Comparison of ENCODE assay signal across 28 cellular contexts in genomic region chr19:7975037-7975436, GRCh38. TPM values are rescaled to one million over a fixed set of nuclear protein-coding genes. Genes with fewer than 3 reads are reported as not detected.
DNase-seq lines count a peak whose midpoint lies in the region; ATAC-seq, FAIRE-seq and TF ChIP-seq lines count a peak whose summit lies in the region.
"Had no signal": no experiment of that assay in that cellular context is flagged by ENCODE, and none has a peak within 500 bp of the region (broad histone marks: within the 10 kb centered on the region; RNA-seq: fewer than 3 reads in every experiment).

No MANE protein-coding gene starts in this region.

- no peak overlapping the region for H3K4me3 Mint-ChIP-seq in CD8-positive, alpha-beta memory T cell
- H3K4me3 Mint-ChIP-seq: activated naive CD4-positive, alpha-beta T cell treated with anti-CD3 and anti-CD28 coated beads, Interleukin-2, amount 10 ng/mL, durations not matched to agents 7 days and 5 days; activated T-cell treated with anti-CD3 and anti-CD28 coated beads, Interleukin-2, amount 50 U/mL, for 4 hours; CD4-positive, CD25-positive, alpha-beta regulatory T cell; nephron; stimulated activated naive B cell treated with anti-CD40 and anti-IgM and Interleukin-4, amounts not matched to agents 10 μg/mL and 1 μg/mL and 100 μg/mL, for 72 hours had no signal

- POLR2A ChIA-PET in CD8-positive, alpha-beta memory T cell (lab: Charles Lee) = no interaction called here

- H3K4me1 ChIP-seq in CD8-positive, alpha-beta memory T cell (ENCODE audit: insufficient read depth, low read length) = no peaks in the 10 kb centered on the region

- no peaks in the 10 kb centered on the region for H3K27me3 Mint-ChIP-seq in CD8-positive, alpha-beta memory T cell
- H3K27me3 Mint-ChIP-seq: activated naive CD4-positive, alpha-beta T cell treated with anti-CD3 and anti-CD28 coated beads, Interleukin-2, amount 10 ng/mL, durations not matched to agents 7 days and 5 days; CD4-positive, CD25-positive, alpha-beta regulatory T cell; stimulated activated naive B cell treated with anti-CD40 and anti-IgM and Interleukin-4, amounts not matched to agents 10 μg/mL and 1 μg/mL and 100 μg/mL, for 72 hours had no signal

- intact Hi-C loops in dorsolateral prefrontal cortex (cut with DNase I) = loop anchor here in 1 of 2 donors (10.0 kb wide), 2 partner anchors 180 to 280 kb away; no protein-coding TSS in a partner anchor

- no peak overlapping the region for H3K4me3 ChIP-seq in dorsolateral prefrontal cortex
- H3K4me3 ChIP-seq in CD8-positive, alpha-beta memory T cell (ENCODE audit: low read length) = no peak overlapping the region
- H3K4me3 ChIP-seq: ascending aorta, tibial artery had no signal

- H3K36me3 ChIP-seq in CD8-positive, alpha-beta memory T cell (ENCODE audit: insufficient read depth, low read length) = peaks cover 14% of the 10 kb centered on the region

- DNase-seq in NCI-H2196 treated with DMSO at 0.1 percent for 48 hours (lab: John Stamatoyannopoulos, UW; ENCODE audit: unreplicated experiment) = peak; percentile 31
- DNase-seq in dorsolateral prefrontal cortex = peak in 8 of 10 donors; percentile 49 to 90 (median 70)
- peak in 46 of 51 donors; percentile 9 to 79 (median 45) for DNase-seq in hypothalamus (lab: John Stamatoyannopoulos, UW)
- peak; percentile 37 for DNase-seq in putamen (ENCODE audit: low spot score)
- DNase-seq in CD8-positive, alpha-beta memory T cell = no peak
- DNase-seq in NCI-H510A treated with DMSO at 0.1 percent for 48 hours (lab: John Stamatoyannopoulos, UW) = no peak
- no peak for DNase-seq in D721Med (ENCODE audit: insufficient read length, low spot score)
- DNase-seq: activated CD4-positive, alpha-beta T cell treated with anti-CD3 and anti-CD28 coated beads for 1 hour; activated CD8-positive, alpha-beta memory T cell treated with anti-CD3 and anti-CD28 coated beads for 24 hours; activated naive CD4-positive, alpha-beta T cell treated with anti-CD3 and anti-CD28 coated beads, Interleukin-2, amount 10 ng/mL, durations not matched to agents 7 days and 5 days; activated T-cell treated with anti-CD3 and anti-CD28 coated beads, Interleukin-2, amount 50 U/mL, for 4 hours; CD4-positive, CD25-positive, alpha-beta regulatory T cell; effector CD8-positive, alpha-beta T cell; foreskin melanocyte; GF-D8; H7; NCI-H1436; NCI-H2171 treated with DMSO at 0.1 percent for 48 hours; NCI-H748 treated with DMSO at 0.1 percent for 48 hours; PC-3; small intestine; stimulated activated CD4-positive, alpha-beta T cell treated with anti-CD3 and anti-CD28 coated beads, Interleukin-2, amount 100 ng/mL, for 48 hours; stimulated activated naive B cell treated with anti-CD40 and anti-IgM and Interleukin-4, amounts not matched to agents 10 μg/mL and 1 μg/mL and 100 μg/mL, for 72 hours; tibial artery had no signal

- no peaks in the 10 kb centered on the region for H3K4me1 Mint-ChIP-seq in CD8-positive, alpha-beta memory T cell
- H3K4me1 Mint-ChIP-seq: activated naive CD4-positive, alpha-beta T cell treated with anti-CD3 and anti-CD28 coated beads, Interleukin-2, amount 10 ng/mL, durations not matched to agents 7 days and 5 days; CD4-positive, CD25-positive, alpha-beta regulatory T cell; nephron; stimulated activated naive B cell treated with anti-CD40 and anti-IgM and Interleukin-4, amounts not matched to agents 10 μg/mL and 1 μg/mL and 100 μg/mL, for 72 hours had no signal

- peak overlapping the region in 58 of 59 donors; percentile 11 to 84 (median 71) for H3K27ac ChIP-seq in dorsolateral prefrontal cortex
- H3K27ac ChIP-seq in CD8-positive, alpha-beta memory T cell (ENCODE audit: low read depth, low read length) = no peak overlapping the region
- H3K27ac ChIP-seq: ascending aorta, tibial artery had no signal

- CTCF ChIA-PET in CD8-positive, alpha-beta memory T cell (lab: Charles Lee) = no interaction called here

- no peaks in the 10 kb centered on the region for H3K27me3 ChIP-seq in dorsolateral prefrontal cortex
- no peaks in the 10 kb centered on the region for H3K27me3 ChIP-seq in CD8-positive, alpha-beta memory T cell (ENCODE audit: insufficient read depth, low read length, poor library complexity, severe bottlenecking)
- H3K27me3 ChIP-seq: ascending aorta, tibial artery had no signal

- no peak for ATAC-seq in HG03520 (IDR thresholded peaks at IDR 0.05; ENCODE audit: unreplicated experiment)
- ATAC-seq: activated T-cell treated with anti-CD3 and anti-CD28 coated beads, Interleukin-2, amount 50 U/mL, for 4 hours; esophagus mucosa; PC-3; stimulated activated naive B cell treated with anti-CD40 and anti-IgM and Interleukin-4, amounts not matched to agents 10 μg/mL and 1 μg/mL and 100 μg/mL, for 72 hours had no signal

- FAIRE-seq in D721Med (lab: Jason Lieb, UNC) = no peak
- FAIRE-seq: small intestine had no signal

- no peaks in the 10 kb centered on the region for H3K9me3 Mint-ChIP-seq in CD8-positive, alpha-beta memory T cell
- H3K9me3 Mint-ChIP-seq: activated naive CD4-positive, alpha-beta T cell treated with anti-CD3 and anti-CD28 coated beads, Interleukin-2, amount 10 ng/mL, durations not matched to agents 7 days and 5 days; activated T-cell treated with anti-CD3 and anti-CD28 coated beads, Interleukin-2, amount 50 U/mL, for 4 hours; nephron; stimulated activated naive B cell treated with anti-CD40 and anti-IgM and Interleukin-4, amounts not matched to agents 10 μg/mL and 1 μg/mL and 100 μg/mL, for 72 hours had no signal

- H3K27ac Mint-ChIP-seq in CD8-positive, alpha-beta memory T cell = no peak overlapping the region
- H3K27ac Mint-ChIP-seq: activated naive CD4-positive, alpha-beta T cell treated with anti-CD3 and anti-CD28 coated beads, Interleukin-2, amount 10 ng/mL, durations not matched to agents 7 days and 5 days; CD4-positive, CD25-positive, alpha-beta regulatory T cell; nephron; stimulated activated naive B cell treated with anti-CD40 and anti-IgM and Interleukin-4, amounts not matched to agents 10 μg/mL and 1 μg/mL and 100 μg/mL, for 72 hours had no signal

- TF ChIP-seq CTCF in dorsolateral prefrontal cortex (IDR thresholded peaks at IDR 0.05 in 54 of 56, conservative IDR thresholded peaks at IDR 0.05 in 2 of 56; ENCODE audit: low read depth in 1 of 56, partially characterized antibody in 56 of 56) (no peak), D721Med (IDR thresholded peaks at IDR 0.05; ENCODE audit: insufficient read depth, missing control alignments) (no peak)

- H3K36me3 Mint-ChIP-seq in CD8-positive, alpha-beta memory T cell = peaks cover 0 to 75% (median 3%) of the 10 kb centered on the region in 3 donors

- H3K9me3 ChIP-seq in CD8-positive, alpha-beta memory T cell (ENCODE audit: low read length) = no peaks in the 10 kb centered on the region
- H3K9me3 ChIP-seq: ascending aorta, tibial artery had no signal

RNA-seq across cellular contexts. Expression of gene ELAVL1, which starts 30.4 kb away (rescaled TPM):
- 10 to 100 TPM; 43.9 to 65.7 (median 53.2) TPM for total RNA-seq in dorsolateral prefrontal cortex
- 100 to 1,000 TPM; 156 to 164 TPM for total RNA-seq in CD8-positive, alpha-beta memory T cell
- polyA plus RNA-seq in CD8-positive, alpha-beta memory T cell = 63.3 TPM

RNA-seq across cellular contexts. Expression of gene TIMM44, which starts 31.6 kb away (rescaled TPM):
- total RNA-seq in dorsolateral prefrontal cortex = 100 to 1,000 TPM in 1 of 120 experiments, 10 to 100 TPM in 119; 34.5 to 109 (median 53.7) TPM
- total RNA-seq in CD8-positive, alpha-beta memory T cell = 100 to 1,000 TPM; 105 to 107 TPM
- 16.9 TPM for polyA plus RNA-seq in CD8-positive, alpha-beta memory T cell

RNA-seq across cellular contexts. Expression of gene CTXN1, which starts 49.1 kb away (rescaled TPM):
- 100 to 1,000 TPM in 78 of 120 experiments, 10 to 100 TPM in 42; 38.0 to 212 (median 112) TPM for total RNA-seq in dorsolateral prefrontal cortex
- total RNA-seq in CD8-positive, alpha-beta memory T cell = under 1 TPM; 0.42 to 0.72 TPM
- polyA plus RNA-seq in CD8-positive, alpha-beta memory T cell = not detected
- total RNA-seq: ascending aorta; CD4-positive, CD25-positive, alpha-beta regulatory T cell; esophagus mucosa had no signal
- polyA plus RNA-seq: CD4-positive, CD25-positive, alpha-beta regulatory T cell had no signal

RNA-seq across cellular contexts. Expression of gene SNAPC2, which starts 54.9 kb away (rescaled TPM):
- 10 to 100 TPM; 11.3 to 27.9 (median 16.9) TPM for total RNA-seq in dorsolateral prefrontal cortex
- total RNA-seq in CD8-positive, alpha-beta memory T cell = 10 to 100 TPM; 17.4 to 18.2 TPM
- polyA plus RNA-seq in CD8-positive, alpha-beta memory T cell = 21.9 TPM

Comparison
In these comparisons a context has a peak if more than half of its experiments do, and no peak if none do; other contexts are left out.
1. DNase-seq: peak in NCI-H2196 treated with DMSO at 0.1 percent for 48 hours (single experiment), dorsolateral prefrontal cortex (8 of 10), hypothalamus (46 of 51) and putamen (single experiment); none in CD8-positive, alpha-beta memory T cell (0 of 5), NCI-H510A treated with DMSO at 0.1 percent for 48 hours (single experiment) and D721Med (single experiment).
2. RNA of gene CTXN1, which starts 49.1 kb away (total RNA-seq): 38.0 to 212 TPM in dorsolateral prefrontal cortex; 0.42 to 0.72 TPM in CD8-positive, alpha-beta memory T cell; every median in the first group is over 10 times any median in the second.